ENCODE assay signal across 1 cellular context in the genomic region with DNA sequence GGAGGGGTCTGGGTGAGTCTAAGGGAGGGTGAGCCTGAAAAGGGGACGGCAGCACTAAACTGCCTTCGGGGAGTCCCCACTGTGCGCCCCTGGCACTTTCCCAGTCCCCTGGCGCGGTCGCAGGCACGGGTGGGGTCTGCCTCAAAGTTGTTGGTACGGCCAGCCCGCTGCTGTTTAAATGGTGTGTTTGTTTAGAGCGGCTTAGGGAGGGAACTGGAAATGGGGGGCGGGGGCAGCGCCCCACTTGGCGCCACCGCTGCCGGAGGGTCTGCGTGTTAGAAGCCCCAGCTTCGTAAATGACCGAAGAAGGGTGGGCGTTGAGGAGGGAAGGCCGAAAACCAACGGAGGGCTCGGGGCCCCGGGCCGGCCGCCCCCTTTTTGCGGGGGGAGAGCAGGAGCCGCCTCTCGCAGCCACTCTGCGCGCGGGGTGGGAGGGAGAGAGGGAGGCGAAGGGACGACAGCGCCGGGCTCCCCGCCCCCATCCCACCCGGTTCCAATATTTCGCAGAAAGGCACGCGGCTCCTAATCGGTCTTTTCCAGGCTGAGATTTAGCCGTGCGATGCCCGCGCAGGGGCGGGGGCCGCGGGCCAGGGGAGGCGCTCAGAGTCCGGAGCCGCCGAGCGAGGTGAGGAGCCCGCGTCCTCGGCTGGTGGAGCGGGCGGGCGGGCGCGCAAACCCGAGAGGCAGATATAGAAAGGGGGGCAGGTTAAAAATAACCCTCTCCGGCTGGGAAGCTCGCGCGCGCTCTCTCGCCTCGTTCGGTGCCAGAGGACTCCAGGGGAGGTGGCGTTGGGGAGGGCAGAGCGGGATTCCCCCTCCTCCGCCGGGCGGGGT.
TF ChIP-seq lines count a peak whose summit lies in the region.

No MANE protein-coding gene starts in this region.

TF ChIP-seq in endothelial cell of umbilical vein, 7 proteins besides CTCF, POLR2A, EP300 and RAD21:
- TF ChIP-seq MYC (IDR thresholded peaks at IDR 0.05; ENCODE audit: low read depth, low read length) (no peak), GATA2 (IDR thresholded peaks at IDR 0.05; ENCODE audit: insufficient read depth, insufficient read length, low read depth, low read length) (no peak), FOS (IDR thresholded peaks at IDR 0.05; ENCODE audit: borderline replicate concordance, insufficient read depth, low read length) (no peak), EZH2 (IDR thresholded peaks at IDR 0.05; ENCODE audit: borderline replicate concordance, low read depth, low read length, severe bottlenecking) (no peak), POLR2AphosphoS5 (IDR thresholded peaks at IDR 0.05; ENCODE audit: insufficient read depth, low read depth, low read length) (no peak)
- TF ChIP-seq, protein P1, sequence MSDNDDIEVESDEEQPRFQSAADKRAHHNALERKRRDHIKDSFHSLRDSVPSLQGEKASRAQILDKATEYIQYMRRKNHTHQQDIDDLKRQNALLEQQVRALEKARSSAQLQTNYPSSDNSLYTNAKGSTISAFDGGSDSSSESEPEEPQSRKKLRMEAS (IDR thresholded peaks at IDR 0.05; ENCODE audit: insufficient read depth, insufficient read length) = no peak
